13 cellular contexts compared by ENCODE assay signal in genomic region chr4:177573487-177573886, GRCh38.
A peak's percentile ranks its signal among the peaks of the same experiment; 100 is the strongest.
DNase-seq lines count a peak whose midpoint lies in the region; FAIRE-seq and TF ChIP-seq lines count a peak whose summit lies in the region.
"Had no signal": no experiment of that assay in that cellular context is flagged by ENCODE, and none has a peak within 500 bp of the region (broad histone marks: within the 10 kb centered on the region; RNA-seq: fewer than 3 reads in every experiment).

No MANE protein-coding gene starts in this region.

- no peaks in the 10 kb centered on the region for H4K20me1 ChIP-seq in astrocyte (ENCODE audit: insufficient read depth, low read length)

- H3K4me1 Mint-ChIP-seq in astrocyte (ENCODE audit: low read depth, unreplicated experiment) (peaks cover 26% of the 10 kb centered on the region), endodermal cell (peaks cover 12% of the 10 kb centered on the region)
- H3K4me1 Mint-ChIP-seq: naive thymus-derived CD8-positive, alpha-beta T cell had no signal

- no peak overlapping the region for H2AFZ ChIP-seq in astrocyte (ENCODE audit: low read depth, low read length)

- H3K36me3 ChIP-seq in astrocyte (ENCODE audit: insufficient read depth, low read length) (no peaks in the 10 kb centered on the region), endodermal cell (ENCODE audit: control insufficient read depth, insufficient read depth, low read length) (no peaks in the 10 kb centered on the region)

- no peaks in the 10 kb centered on the region for H3K36me3 Mint-ChIP-seq in astrocyte (ENCODE audit: low read depth, unreplicated experiment)
- no peaks in the 10 kb centered on the region for H3K36me3 Mint-ChIP-seq in endodermal cell (ENCODE audit: low read depth)
- H3K36me3 Mint-ChIP-seq: CD8-positive, alpha-beta T cell; naive thymus-derived CD8-positive, alpha-beta T cell had no signal

- H3K27ac Mint-ChIP-seq in astrocyte (ENCODE audit: unreplicated experiment) (peak overlapping the region; percentile 83), endodermal cell (no peak overlapping the region)
- H3K27ac Mint-ChIP-seq: CD8-positive, alpha-beta T cell; naive thymus-derived CD8-positive, alpha-beta T cell had no signal

- H3K9me3 Mint-ChIP-seq in astrocyte (ENCODE audit: unreplicated experiment) (no peaks in the 10 kb centered on the region), endodermal cell (no peaks in the 10 kb centered on the region)
- H3K9me3 Mint-ChIP-seq: CD8-positive, alpha-beta T cell; naive thymus-derived CD8-positive, alpha-beta T cell had no signal

- no peaks in the 10 kb centered on the region for H3K27me3 ChIP-seq in astrocyte (ENCODE audit: insufficient read depth, low read length)
- H3K27me3 ChIP-seq in endodermal cell (ENCODE audit: control insufficient read depth, insufficient read depth, low read length, poor library complexity, severe bottlenecking): no peaks in the 10 kb centered on the region

- H3K27me3 Mint-ChIP-seq in astrocyte (ENCODE audit: low read depth, unreplicated experiment) (no peaks in the 10 kb centered on the region), endodermal cell (ENCODE audit: insufficient read depth) (no peaks in the 10 kb centered on the region)

- peak; percentile 70 for DNase-seq in AG10803 (ENCODE audit: low read depth)
- DNase-seq in LHCN-M2 (ENCODE audit: low read depth): peak; percentile 73
- DNase-seq in astrocyte (ENCODE audit: low read depth): peak; percentile 92
- DNase-seq in inferior parietal cortex (ENCODE audit: extremely low spot score): peak; percentile 46
- DNase-seq in NCI-H510A (lab: John Stamatoyannopoulos, UW): no peak
- DNase-seq in COR-L47 (lab: John Stamatoyannopoulos, UW): no peak
- DNase-seq in GM19239 (ENCODE audit: insufficient read length, low spot score): no peak
- no peak for DNase-seq in endodermal cell
- DNase-seq: CD8-positive, alpha-beta T cell; islet precursor cell; naive thymus-derived CD8-positive, alpha-beta T cell; NCI-H1694 had no signal

- H3K79me2 ChIP-seq in astrocyte (ENCODE audit: insufficient read depth, low read length): no peaks in the 10 kb centered on the region

- FAIRE-seq in astrocyte (lab: Jason Lieb, UNC) (no peak), GM19239 (lab: Jason Lieb, UNC) (no peak)
- FAIRE-seq: GM12878 had no signal

- H3K4me1 ChIP-seq in astrocyte (ENCODE audit: insufficient read depth, low read length) (peaks cover 4% of the 10 kb centered on the region), endodermal cell (ENCODE audit: control insufficient read depth, insufficient read depth, low read length) (no peaks in the 10 kb centered on the region)

- no peak overlapping the region for H3K27ac ChIP-seq in astrocyte (ENCODE audit: low read depth, low read length)
- no peak overlapping the region for H3K27ac ChIP-seq in endodermal cell (ENCODE audit: low read depth, low read length)

- H3K4me3 ChIP-seq in AG10803 (ENCODE audit: low read length) (no peak overlapping the region), astrocyte (ENCODE audit: insufficient read depth, low read depth, low read length) (no peak overlapping the region), endodermal cell (ENCODE audit: low read length) (no peak overlapping the region)
- H3K4me3 ChIP-seq: GM12878 had no signal

- H3K4me3 Mint-ChIP-seq in astrocyte (ENCODE audit: unreplicated experiment) (no peak overlapping the region), endodermal cell (no peak overlapping the region)
- H3K4me3 Mint-ChIP-seq: CD8-positive, alpha-beta T cell; naive thymus-derived CD8-positive, alpha-beta T cell had no signal

- no peak overlapping the region for H3K4me2 ChIP-seq in astrocyte (ENCODE audit: low read length)

- TF ChIP-seq CTCF in AG10803 (conservative IDR thresholded peaks at IDR 0.05; ENCODE audit: low read length) (no peak), astrocyte (IDR thresholded peaks at IDR 0.05; ENCODE audit: insufficient read depth, low read depth, low read length) (no peak), endodermal cell (conservative IDR thresholded peaks at IDR 0.05) (no peak)

- WGBS in endodermal cell (ENCODE audit: insufficient coverage in 1 of 2, insufficient read length in 1 of 2), 2 experiments: 100% methylated on average over 2 of the region's 2 CpGs; no CpG with 5 or more reads in 1 of the 2 experiments

- H3K9me3 ChIP-seq in astrocyte (ENCODE audit: insufficient read depth, low read depth, low read length) (no peaks in the 10 kb centered on the region), endodermal cell (ENCODE audit: control insufficient read depth, low read length) (no peaks in the 10 kb centered on the region)

- H3K9ac ChIP-seq in astrocyte (ENCODE audit: low read length): no peak overlapping the region
- H3K9ac ChIP-seq in endodermal cell (ENCODE audit: extremely low read depth, low read length, poor library complexity, severe bottlenecking): no peak overlapping the region

Comparison
In these comparisons a context has a peak if more than half of its experiments do, and no peak if none do; other contexts are left out.
1. DNase-seq: peak in AG10803 (single experiment), LHCN-M2 (single experiment), astrocyte (single experiment) and inferior parietal cortex (single experiment); none in NCI-H510A (single experiment), COR-L47 (single experiment), GM19239 (single experiment) and endodermal cell (single experiment).